In the genomic region with DNA sequence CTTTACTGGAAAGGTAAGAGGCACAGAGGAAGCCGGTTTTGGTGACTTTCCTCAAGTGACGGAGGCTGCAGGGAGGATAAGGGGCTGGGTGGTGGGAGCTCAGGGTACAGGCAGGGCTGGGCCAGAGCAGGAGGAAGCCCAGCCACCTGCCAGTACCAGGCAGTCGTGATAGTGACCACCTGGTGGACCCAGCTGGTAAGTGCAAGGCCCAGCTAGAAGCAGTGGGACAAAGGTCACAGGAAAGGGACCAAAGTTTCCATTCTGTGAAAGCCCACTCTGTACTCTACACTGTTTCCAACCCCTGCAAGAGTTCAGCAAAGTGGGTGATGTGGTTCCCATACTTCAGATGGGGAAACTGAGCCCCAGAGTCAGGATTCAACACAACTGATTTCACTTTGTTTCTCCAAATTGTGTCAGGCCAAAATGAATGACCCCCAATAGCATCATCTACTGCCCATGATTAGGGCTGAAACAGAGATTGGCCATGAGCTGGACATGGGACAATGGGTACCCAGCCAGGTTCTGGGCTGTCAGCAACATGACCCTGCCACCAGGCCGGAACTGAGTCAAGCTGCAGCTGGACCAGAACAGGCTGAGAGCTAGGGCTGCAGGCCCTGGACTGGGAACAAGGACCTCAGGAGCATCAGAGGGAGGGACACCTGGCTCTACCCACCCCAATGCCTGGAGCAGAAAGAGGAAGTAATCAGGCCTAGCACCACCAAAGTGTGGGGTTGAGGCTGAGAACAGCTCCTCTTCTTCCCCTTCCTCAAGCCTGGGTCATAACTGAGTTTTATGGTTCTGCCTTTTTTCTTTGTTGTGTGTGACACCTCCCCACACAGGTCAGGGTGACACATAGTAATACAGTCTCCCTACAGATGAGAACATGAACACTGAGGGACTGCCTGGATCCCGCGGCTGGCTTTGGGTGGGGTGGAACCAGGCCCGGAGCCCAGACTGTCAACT, we compare ENCODE assay signal across 8 cellular contexts. TPM values are rescaled to one million over a fixed set of nuclear protein-coding genes. Genes with fewer than 3 reads are reported as not detected.
DNase-seq lines count a peak whose midpoint lies in the region; ATAC-seq, FAIRE-seq and TF ChIP-seq lines count a peak whose summit lies in the region.

No MANE protein-coding gene starts in this region.

- H3K9me3 ChIP-seq in WERI-Rb-1 (ENCODE audit: severe bottlenecking) (no peaks in the 10 kb centered on the region), thyroid gland (no peaks in the 10 kb centered on the region)

- H3K4me3 ChIP-seq in WERI-Rb-1 (ENCODE audit: low read depth, low read length) (no peak overlapping the region), thyroid gland (replicated peaks in 1 of 3) (no peak overlapping the region)

- no peaks in the 10 kb centered on the region for H3K4me1 ChIP-seq in thyroid gland

- no peaks in the 10 kb centered on the region for H3K27me3 ChIP-seq in WERI-Rb-1 (ENCODE audit: insufficient read depth, low read depth, severe bottlenecking)
- H3K27me3 ChIP-seq in thyroid gland = no peaks in the 10 kb centered on the region

- intact Hi-C loops in left ventricle myocardium superior (cut with micrococcal nuclease) = no loop called here
- intact Hi-C loops in thyroid gland (cut with DNase I) = no loop called here

- H3K36me3 ChIP-seq in WERI-Rb-1 (no peaks in the 10 kb centered on the region), thyroid gland (no peaks in the 10 kb centered on the region)

- 69 to 73% methylated on average over 7 of the region's 7 CpGs for WGBS in thyroid gland, 2 donors

- DNase-seq in D721Med (ENCODE audit: insufficient read length, low spot score) = no peak
- DNase-seq in HT-29 (ENCODE audit: low spot score) = peak; percentile 47
- peak; percentile 89 for DNase-seq in WERI-Rb-1
- DNase-seq in left ventricle myocardium superior = no peak
- peak in 1 of 2 donors; percentile 46 for DNase-seq in thyroid gland
- DNase-seq in pons (ENCODE audit: low spot score) = no peak

- ATAC-seq in left ventricle myocardium superior (peak; percentile 38), HG03432 (IDR thresholded peaks at IDR 0.05; ENCODE audit: unreplicated experiment) (no peak), GM21786 (IDR thresholded peaks at IDR 0.05; ENCODE audit: unreplicated experiment) (no peak)

- FAIRE-seq in D721Med (lab: Jason Lieb, UNC) = no peak

- no peak for TF ChIP-seq POLR2A in thyroid gland (IDR thresholded peaks at IDR 0.05)

- TF ChIP-seq CTCF in D721Med (IDR thresholded peaks at IDR 0.05; ENCODE audit: insufficient read depth, missing control alignments) (peak; percentile 16), WERI-Rb-1 (IDR thresholded peaks at IDR 0.05; ENCODE audit: low read depth, low read length) (peak; percentile 99), thyroid gland (IDR thresholded peaks at IDR 0.05) (peak in 5 of 6 experiments; percentile 18 to 47 (median 35))

- no peak overlapping the region for H3K27ac ChIP-seq in WERI-Rb-1
- no peak overlapping the region for H3K27ac ChIP-seq in thyroid gland

RNA-seq across cellular contexts. Expression of a gene that starts 50.2 kb away (rescaled TPM):
- not detected in 2 replicates for total RNA-seq in HT-29 (2014; rRNA removed; shearing (Covaris generic))
- total RNA-seq in left ventricle myocardium superior = 4.0 TPM
- 1 to 10 TPM; 3.5 to 5.6 (median 4.4) TPM for total RNA-seq in thyroid gland

Comparison
In these comparisons a context has a peak if more than half of its experiments do, and no peak if none do; other contexts are left out.
1. DNase-seq: peak in HT-29 (single experiment) and WERI-Rb-1 (single experiment); none in D721Med (single experiment), left ventricle myocardium superior (single experiment) and pons (single experiment).
2. CTCF ChIP-seq: peak in every context shown above with its lines; median percentile 99 in WERI-Rb-1; 35 in thyroid gland; 16 in D721Med.